ENCODE assay signal across 8 cellular contexts in the genomic region with DNA sequence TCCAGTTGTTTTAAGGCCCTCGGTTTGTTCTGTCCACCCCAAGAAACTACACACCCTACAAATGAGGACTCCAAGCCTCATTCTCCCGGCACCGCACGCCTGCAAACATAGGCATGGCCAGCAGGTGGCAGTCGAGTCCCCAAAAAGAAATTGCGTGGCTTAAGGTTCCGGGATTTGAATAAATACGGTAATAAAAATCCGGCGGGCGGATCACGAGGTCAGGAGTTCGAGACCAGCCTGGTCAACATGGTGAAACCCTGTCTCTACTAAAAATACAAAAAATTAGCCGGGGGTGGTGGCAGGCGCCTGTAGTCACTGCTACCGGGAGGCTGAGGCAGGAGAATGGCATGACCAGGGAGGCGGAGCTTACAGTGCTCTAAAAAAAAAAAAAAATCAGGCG.
DNase-seq lines count a peak whose midpoint lies in the region; ATAC-seq and TF ChIP-seq lines count a peak whose summit lies in the region.

No MANE protein-coding gene starts in this region.

- ATAC-seq in GM19397 (IDR thresholded peaks at IDR 0.05; ENCODE audit: unreplicated experiment), result no peak

- DNase-seq in NCI-H82 (lab: John Stamatoyannopoulos, UW), result peak; percentile 43
- DNase-seq in NCI-H82 treated with DMSO at 0.1 percent for 48 hours (lab: John Stamatoyannopoulos, UW; ENCODE audit: unreplicated experiment), result no peak
- DNase-seq in T1000 (lab: John Stamatoyannopoulos, UW), result peak; percentile 37
- DNase-seq in amniotic epithelial cell (ENCODE audit: low read depth), result peak; percentile 15
- DNase-seq in hypothalamus (lab: John Stamatoyannopoulos, UW), result peak in 35 of 51 donors; percentile 0 to 47 (median 14)
- peak; percentile 85 for DNase-seq in stimulated activated CD4-positive, alpha-beta T cell treated with anti-CD3 and anti-CD28 coated beads, Interleukin-15, amount 100 ng/mL, for 24 hours

- no peak for TF ChIP-seq EP300 in Ishikawa (IDR thresholded peaks at IDR 0.05; ENCODE audit: borderline replicate concordance)

- TF ChIP-seq RAD21 in Ishikawa (IDR thresholded peaks at IDR 0.05; ENCODE audit: low read depth), result peak; percentile 67

TF ChIP-seq in Ishikawa, 13 proteins besides CTCF, POLR2A, EP300 and RAD21:
- TF ChIP-seq TCF12 (IDR thresholded peaks at IDR 0.05; ENCODE audit: low read depth) (no peak), YY1 (IDR thresholded peaks at IDR 0.05; ENCODE audit: low read depth) (no peak), FOXM1 (IDR thresholded peaks at IDR 0.05; ENCODE audit: borderline replicate concordance, low read depth) (no peak), TAF1 (IDR thresholded peaks at IDR 0.05; ENCODE audit: low read depth) (no peak), USF1 (IDR thresholded peaks at IDR 0.05) (no peak), ZBTB7A (IDR thresholded peaks at IDR 0.05; ENCODE audit: low read depth) (no peak), NFIC (IDR thresholded peaks at IDR 0.05) (no peak), EGR1 (IDR thresholded peaks at IDR 0.05) (no peak), MAX (IDR thresholded peaks at IDR 0.05) (no peak), CREB1 (IDR thresholded peaks at IDR 0.05; ENCODE audit: low read depth) (no peak)
